ENCODE assay signal across 9 cellular contexts in the genomic region with DNA sequence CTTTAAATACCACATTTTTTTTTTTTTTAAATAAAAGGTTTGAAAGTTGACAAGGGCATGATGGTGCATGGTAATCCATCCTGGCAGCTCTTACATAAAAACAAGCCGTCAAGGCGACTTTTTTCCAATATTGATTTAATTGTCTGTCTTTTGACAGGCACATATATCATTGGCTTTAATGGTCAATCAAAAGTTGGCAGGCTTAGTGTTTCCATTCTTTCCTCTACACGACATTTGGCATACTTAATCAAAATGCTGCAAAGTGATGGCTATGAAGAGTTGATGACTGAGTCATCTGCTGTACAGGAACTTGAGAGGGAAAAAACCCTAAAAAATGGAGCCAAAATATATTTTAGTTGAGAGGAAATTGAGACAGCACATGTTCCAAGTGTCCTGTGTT. TPM values are rescaled to one million over a fixed set of nuclear protein-coding genes. Genes with fewer than 3 reads are reported as not detected.
A peak's percentile ranks its signal among the peaks of the same experiment; 100 is the strongest.
DNase-seq lines count a peak whose midpoint lies in the region; ATAC-seq, FAIRE-seq and TF ChIP-seq lines count a peak whose summit lies in the region.
"Had no signal": no experiment of that assay in that cellular context is flagged by ENCODE, and none has a peak within 500 bp of the region (broad histone marks: within the 10 kb centered on the region; RNA-seq: fewer than 3 reads in every experiment).

No MANE protein-coding gene starts in this region.

- peaks cover 60% of the 10 kb centered on the region for H3K4me1 Mint-ChIP-seq in activated naive CD8-positive, alpha-beta T cell treated with anti-CD3 and anti-CD28 coated beads, Interleukin-2, amount 50 U/mL, for 24 hours

- in situ Hi-C loops in KBM-7 (cut with MboI; ENCODE audit: low pct_unique_long_range_greater_than_20kb, low sequenced_read_pairs) = no loop called here

- no peak for ATAC-seq in activated naive CD8-positive, alpha-beta T cell treated with anti-CD3 and anti-CD28 coated beads, Interleukin-2, amount 50 U/mL, for 24 hours

- H3K9me3 ChIP-seq in BE2C = no peaks in the 10 kb centered on the region

- no peaks in the 10 kb centered on the region for H3K9me3 Mint-ChIP-seq in activated naive CD8-positive, alpha-beta T cell treated with anti-CD3 and anti-CD28 coated beads, Interleukin-2, amount 50 U/mL, for 24 hours

- H3K36me3 ChIP-seq in BJ (ENCODE audit: control insufficient read depth, insufficient read depth, low read length) (peaks cover 4% of the 10 kb centered on the region), BE2C (no peaks in the 10 kb centered on the region)

- no peaks in the 10 kb centered on the region for H3K27me3 Mint-ChIP-seq in activated naive CD8-positive, alpha-beta T cell treated with anti-CD3 and anti-CD28 coated beads, Interleukin-2, amount 50 U/mL, for 24 hours

- H3K4me3 ChIP-seq in BJ (ENCODE audit: low read depth, low read length) (peak overlapping the region; percentile 68), BE2C (ENCODE audit: low read depth, low read length) (no peak overlapping the region)

- DNase-seq in BJ (ENCODE audit: low read depth) (peak; percentile 78), HT-29 (ENCODE audit: low spot score) (peak; percentile 48), medulla oblongata (ENCODE audit: extremely low spot score) (peak; percentile 17), GM19239 (ENCODE audit: insufficient read length, low spot score) (no peak), BE2C (no peak), KBM-7 (no peak), LoVo (ENCODE audit: low spot score) (no peak)
- no peak for DNase-seq in activated naive CD8-positive, alpha-beta T cell treated with anti-CD3 and anti-CD28 coated beads, Interleukin-2, amount 50 U/mL, for 24 hours
- DNase-seq: stimulated activated CD4-positive, alpha-beta T cell treated with anti-CD3 and anti-CD28 coated beads, Interleukin-12 subunit alpha, Interleukin-12 subunit beta, amount 100 ng/mL, for 4 hours had no signal

- TF ChIP-seq CTCF in BJ (IDR thresholded peaks at IDR 0.05; ENCODE audit: insufficient read depth, low read depth, low read length) (no peak), BE2C (IDR thresholded peaks at IDR 0.05; ENCODE audit: low read depth, low read length) (no peak)

- no peak for FAIRE-seq in GM19239 (lab: Jason Lieb, UNC)

- peaks cover 5% of the 10 kb centered on the region for H3K36me3 Mint-ChIP-seq in activated naive CD8-positive, alpha-beta T cell treated with anti-CD3 and anti-CD28 coated beads, Interleukin-2, amount 50 U/mL, for 24 hours (ENCODE audit: low read depth)

- POLR2A ChIA-PET in BJ (lab: Charles Lee) = no interaction called here

- no peaks in the 10 kb centered on the region for H3K27me3 ChIP-seq in BJ (ENCODE audit: control insufficient read depth, insufficient read depth, low read length)
- H3K27me3 ChIP-seq in BE2C = no peaks in the 10 kb centered on the region

- H3K4me3 Mint-ChIP-seq in activated naive CD8-positive, alpha-beta T cell treated with anti-CD3 and anti-CD28 coated beads, Interleukin-2, amount 50 U/mL, for 24 hours = peak overlapping the region; percentile 79

- 0 out of 2 replicates have a peak, but pooled peaks cover 3% of the 10 kb centered on the region for H3K4me1 ChIP-seq in BE2C

- peak overlapping the region; percentile 33 for H3K27ac Mint-ChIP-seq in activated naive CD8-positive, alpha-beta T cell treated with anti-CD3 and anti-CD28 coated beads, Interleukin-2, amount 50 U/mL, for 24 hours

- CTCF ChIA-PET in BJ (lab: Yijun Ruan, JAX) = interaction anchor here (1.4 kb wide), 1 partner anchor 262 kb away, joined by 3 read pairs; no protein-coding TSS in a partner anchor

RNA-seq across cellular contexts. Expression of a gene that starts 3.0 kb away (rescaled TPM):
- 19.3 and 23.9 TPM in 2 replicates for polyA plus RNA-seq in BJ (2011; rRNA removed)
- polyA minus RNA-seq in BJ (2011; rRNA and poly(A)+ RNA removed) = 29.9 and 37.0 TPM in 2 replicates
- 7.5 and 8.1 TPM in 2 replicates for total RNA-seq in HT-29 (2014; rRNA removed; shearing (Covaris generic))
- polyA plus RNA-seq in BE2C (2012; ENCODE audit: insufficient read depth, insufficient read length, low read depth) = 10.4 TPM

RNA-seq across cellular contexts. Expression of a gene that starts 4.7 kb away (rescaled TPM):
- 63.0 and 70.3 TPM in 2 replicates for polyA plus RNA-seq in BJ (2011; rRNA removed)
- polyA minus RNA-seq in BJ (2011; rRNA and poly(A)+ RNA removed) = 58.4 and 99.1 TPM in 2 replicates
- 7.0 and 16.1 TPM in 2 replicates for total RNA-seq in HT-29 (2014; rRNA removed; shearing (Covaris generic))
- polyA plus RNA-seq in BE2C (2012; ENCODE audit: insufficient read depth, insufficient read length, low read depth) = 6.2 TPM

Comparison
In these comparisons a context has a peak if more than half of its experiments do, and no peak if none do; other contexts are left out.
1. DNase-seq: peak in BJ (single experiment), HT-29 (single experiment) and medulla oblongata (single experiment); none in activated naive CD8-positive, alpha-beta T cell treated with anti-CD3 and anti-CD28 coated beads, Interleukin-2, amount 50 U/mL, for 24 hours (single experiment), GM19239 (single experiment), BE2C (single experiment), KBM-7 (single experiment) and LoVo (single experiment).